ENCODE assay signal across 17 cellular contexts in the genomic region with DNA sequence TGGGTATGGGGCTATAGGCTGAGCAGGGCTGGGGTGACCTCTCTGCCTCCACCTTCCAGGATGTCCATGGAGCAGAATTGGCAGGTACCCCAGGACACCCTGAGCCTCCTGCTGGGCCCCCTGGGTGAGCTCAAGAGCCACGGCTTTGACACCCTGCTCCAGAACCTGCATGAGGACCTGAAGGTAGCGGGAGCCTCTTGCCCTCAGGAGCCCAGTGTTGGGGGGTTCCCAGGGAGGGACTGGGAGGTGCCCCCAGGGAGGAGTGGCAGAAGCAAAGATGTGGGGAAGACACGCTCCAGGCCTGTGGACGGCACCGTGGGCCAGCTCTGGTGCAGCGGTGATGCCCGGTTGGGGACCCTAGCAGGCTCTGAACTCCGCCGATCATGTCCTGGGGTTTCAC. TPM values are rescaled to one million over a fixed set of nuclear protein-coding genes. Genes with fewer than 3 reads are reported as not detected.
DNase-seq lines count a peak whose midpoint lies in the region; ATAC-seq and TF ChIP-seq lines count a peak whose summit lies in the region.
"Had no signal": no experiment of that assay in that cellular context is flagged by ENCODE, and none has a peak within 500 bp of the region (broad histone marks: within the 10 kb centered on the region; RNA-seq: fewer than 3 reads in every experiment).

No MANE protein-coding gene starts in this region.

- H3K9me3 ChIP-seq in right cardiac atrium (ENCODE audit: control insufficient read depth, low read length) (no peaks in the 10 kb centered on the region), left ventricle myocardium inferior (replicated peaks) (no peaks in the 10 kb centered on the region), gastroesophageal sphincter (no peaks in the 10 kb centered on the region), ovary (no peaks in the 10 kb centered on the region)

- peaks cover under 1% of the 10 kb centered on the region for H3K36me3 Mint-ChIP-seq in stimulated activated memory B cell treated with anti-CD40 and anti-IgM and Interleukin-4, amounts not matched to agents 10 μg/mL and 1 μg/mL and 100 μg/mL, for 72 hours
- H3K36me3 Mint-ChIP-seq in activated CD4-positive, alpha-beta T cell treated with anti-CD3 and anti-CD28 coated beads for 36 hours (ENCODE audit: low read depth), result no peaks in the 10 kb centered on the region
- H3K36me3 Mint-ChIP-seq: CD8-positive, alpha-beta T cell had no signal

- H3K4me3 ChIP-seq in right cardiac atrium (ENCODE audit: low read length) (no peak overlapping the region), left ventricle myocardium inferior (no peak overlapping the region), gastroesophageal sphincter (no peak overlapping the region), ovary (no peak overlapping the region)

- TF ChIP-seq EP300 in gastroesophageal sphincter (IDR thresholded peaks at IDR 0.05) (no peak), ovary (IDR thresholded peaks at IDR 0.05) (no peak)

- H3K27ac ChIP-seq in right cardiac atrium (ENCODE audit: low read length) (no peak overlapping the region), left ventricle myocardium inferior (replicated peaks) (no peak overlapping the region), gastroesophageal sphincter (peak overlapping the region in 3 of 4 donors; percentile 63 to 65 (median 65)), ovary (peak overlapping the region in 1 of 2 donors; percentile 14)

- H3K27ac Mint-ChIP-seq in stimulated activated memory B cell treated with anti-CD40 and anti-IgM and Interleukin-4, amounts not matched to agents 10 μg/mL and 1 μg/mL and 100 μg/mL, for 72 hours, result no peak overlapping the region
- no peak overlapping the region for H3K27ac Mint-ChIP-seq in activated CD4-positive, alpha-beta T cell treated with anti-CD3 and anti-CD28 coated beads for 36 hours
- H3K27ac Mint-ChIP-seq: CD8-positive, alpha-beta T cell had no signal

- WGBS in right cardiac atrium, result 95% methylated on average over 9 of the region's 9 CpGs
- WGBS in gastroesophageal sphincter (ENCODE audit: low coverage in 1 of 2), 2 donors, result 82% methylated on average over 2 of the region's 9 CpGs; no CpG with 5 or more reads in 1 of the 2 donors
- 75 to 86% (median 83%) methylated on average over 9 of the region's 9 CpGs for WGBS in ovary, 3 donors

- H3K9me3 Mint-ChIP-seq in stimulated activated memory B cell treated with anti-CD40 and anti-IgM and Interleukin-4, amounts not matched to agents 10 μg/mL and 1 μg/mL and 100 μg/mL, for 72 hours, result no peaks in the 10 kb centered on the region
- no peaks in the 10 kb centered on the region for H3K9me3 Mint-ChIP-seq in activated CD4-positive, alpha-beta T cell treated with anti-CD3 and anti-CD28 coated beads for 36 hours (ENCODE audit: low read depth)
- H3K9me3 Mint-ChIP-seq: CD8-positive, alpha-beta T cell had no signal

- H3K4me1 ChIP-seq in right cardiac atrium (ENCODE audit: control insufficient read depth, insufficient read depth, low read length), result no peaks in the 10 kb centered on the region
- peaks cover 63% of the 10 kb centered on the region for H3K4me1 ChIP-seq in left ventricle myocardium inferior
- peaks cover 0 to 58% (median 26%) of the 10 kb centered on the region in 3 donors for H3K4me1 ChIP-seq in gastroesophageal sphincter
- H3K4me1 ChIP-seq in ovary (ENCODE audit: insufficient read depth), result peaks cover 19% of the 10 kb centered on the region

- H3K4me1 Mint-ChIP-seq in stimulated activated memory B cell treated with anti-CD40 and anti-IgM and Interleukin-4, amounts not matched to agents 10 μg/mL and 1 μg/mL and 100 μg/mL, for 72 hours, result no peaks in the 10 kb centered on the region
- H3K4me1 Mint-ChIP-seq in activated CD4-positive, alpha-beta T cell treated with anti-CD3 and anti-CD28 coated beads for 36 hours, result no peaks in the 10 kb centered on the region

- peak in 2 of 3 donors; percentile 53 for DNase-seq in right cardiac atrium
- no peak for DNase-seq in left ventricle myocardium inferior
- DNase-seq in ovary, result peak in 4 of 5 donors; percentile 23 to 38 (median 30)
- no peak for DNase-seq in activated T-cell treated with anti-CD3 and anti-CD28 coated beads, Interleukin-2, amount 50 U/mL, for 1 hour
- DNase-seq in activated CD4-positive, CD25-positive, alpha-beta regulatory T cell treated with anti-CD3 and anti-CD28 coated beads, Interleukin-2, amount 50 U/mL, for 72 hours, result no peak
- no peak for DNase-seq in activated CD4-positive, alpha-beta T cell treated with anti-CD3 and anti-CD28 coated beads for 36 hours
- DNase-seq: CD8-positive, alpha-beta T cell; GOT3; MM.1S; NCI-H1105; NCI-H510A treated with DMSO at 0.1 percent for 48 hours had no signal

- H3K36me3 ChIP-seq in left ventricle myocardium inferior, result peaks cover 73% of the 10 kb centered on the region
- H3K36me3 ChIP-seq in gastroesophageal sphincter, result peaks cover 0 to 68% of the 10 kb centered on the region in 2 donors
- no peaks in the 10 kb centered on the region for H3K36me3 ChIP-seq in ovary

- no peak for ATAC-seq in right cardiac atrium
- no peak for ATAC-seq in gastroesophageal sphincter
- no peak for ATAC-seq in stimulated activated memory B cell treated with anti-CD40 and anti-IgM and Interleukin-4, amounts not matched to agents 10 μg/mL and 1 μg/mL and 100 μg/mL, for 72 hours
- no peak for ATAC-seq in activated CD4-positive, alpha-beta T cell treated with anti-CD3 and anti-CD28 coated beads for 36 hours
- ATAC-seq: CD8-positive, alpha-beta T cell had no signal

- no peak overlapping the region for H3K4me3 Mint-ChIP-seq in stimulated activated memory B cell treated with anti-CD40 and anti-IgM and Interleukin-4, amounts not matched to agents 10 μg/mL and 1 μg/mL and 100 μg/mL, for 72 hours
- no peak overlapping the region for H3K4me3 Mint-ChIP-seq in activated CD4-positive, alpha-beta T cell treated with anti-CD3 and anti-CD28 coated beads for 36 hours
- H3K4me3 Mint-ChIP-seq: CD8-positive, alpha-beta T cell had no signal

- TF ChIP-seq POLR2A in gastroesophageal sphincter (IDR thresholded peaks at IDR 0.05) (no peak), ovary (IDR thresholded peaks at IDR 0.05) (no peak)

- TF ChIP-seq CTCF in left ventricle myocardium inferior (IDR thresholded peaks at IDR 0.05; ENCODE audit: borderline replicate concordance), result no peak
- TF ChIP-seq CTCF in gastroesophageal sphincter (IDR thresholded peaks at IDR 0.05), result no peak
- no peak for TF ChIP-seq CTCF in ovary (IDR thresholded peaks at IDR 0.05)

- CTCF ChIA-PET in activated CD4-positive, alpha-beta T cell treated with anti-CD3 and anti-CD28 coated beads for 36 hours (lab: Charles Lee), result interaction anchor here (2.8 kb wide), 1 partner anchor 26 kb away, joined by 9 read pairs; no protein-coding TSS in a partner anchor

- intact Hi-C loops in right cardiac atrium (cut with DNase I), result no loop called here
- intact Hi-C loops in left ventricle myocardium inferior (cut with micrococcal nuclease), result no loop called here
- intact Hi-C loops in ovary (cut with DNase I), result no loop called here
- intact Hi-C loops in activated CD4-positive, alpha-beta T cell treated with anti-CD3 and anti-CD28 coated beads for 36 hours (cut with DNase I, micrococcal nuclease), result no loop called here

- POLR2A ChIA-PET in activated CD4-positive, alpha-beta T cell treated with anti-CD3 and anti-CD28 coated beads for 36 hours (lab: Charles Lee), result no interaction called here

- peaks cover 18% of the 10 kb centered on the region for H3K27me3 Mint-ChIP-seq in stimulated activated memory B cell treated with anti-CD40 and anti-IgM and Interleukin-4, amounts not matched to agents 10 μg/mL and 1 μg/mL and 100 μg/mL, for 72 hours
- no peaks in the 10 kb centered on the region for H3K27me3 Mint-ChIP-seq in activated CD4-positive, alpha-beta T cell treated with anti-CD3 and anti-CD28 coated beads for 36 hours

- no peaks in the 10 kb centered on the region for H3K27me3 ChIP-seq in right cardiac atrium (ENCODE audit: control insufficient read depth, insufficient read depth)
- no peaks in the 10 kb centered on the region for H3K27me3 ChIP-seq in left ventricle myocardium inferior (ENCODE audit: low read depth)
- H3K27me3 ChIP-seq in gastroesophageal sphincter, result no peaks in the 10 kb centered on the region
- H3K27me3 ChIP-seq in ovary, result no peaks in the 10 kb centered on the region

RNA-seq across cellular contexts. Expression of a gene that starts 8.3 kb away (rescaled TPM):
- total RNA-seq in right cardiac atrium (10 to 100 TPM; 41.5 to 51.3 (median 49.4) TPM), left ventricle myocardium inferior (40.1 TPM), gastroesophageal sphincter (10 to 100 TPM; 51.6 to 61.9 (median 59.1) TPM), ovary (100 to 1,000 TPM in 1 of 7 donors, 10 to 100 TPM in 4, 1 to 10 TPM in 2; 7.1 to 258 (median 28.1) TPM)
- polyA plus RNA-seq in right cardiac atrium (46.7 TPM), ovary (10 to 100 TPM; 18.7 to 27.4 TPM)
- total RNA-seq in activated CD4-positive, alpha-beta T cell treated with anti-CD3 and anti-CD28 coated beads for 36 hours, result 1 to 10 TPM; 1.7 to 1.8 TPM

RNA-seq across cellular contexts. Expression of a gene that starts 37.1 kb away (rescaled TPM):
- total RNA-seq in right cardiac atrium (1 to 10 TPM in 3 of 4 donors, under 1 TPM in 1; 0.63 to 2.5 (median 1.1) TPM), left ventricle myocardium inferior (0.66 TPM), gastroesophageal sphincter (1 to 10 TPM in 1 of 4 donors, under 1 TPM in 2, not detected in 1; 0.40 to 3.6 (median 0.45) TPM), ovary (1 to 10 TPM in 3 of 7 donors, under 1 TPM in 2, not detected in 2; 0.33 to 1.2 (median 1.1) TPM)
- polyA plus RNA-seq in right cardiac atrium (1.4 TPM), ovary (under 1 TPM in 1 of 2 donors, not detected in 1; 0.62 TPM)
- not detected for total RNA-seq in activated CD4-positive, alpha-beta T cell treated with anti-CD3 and anti-CD28 coated beads for 36 hours
- total RNA-seq: CD8-positive, alpha-beta T cell had no signal
- polyA plus RNA-seq: BJ had no signal

RNA-seq across cellular contexts. Expression of a gene that starts 47.6 kb away (rescaled TPM):
- total RNA-seq in right cardiac atrium (not detected), left ventricle myocardium inferior (not detected), gastroesophageal sphincter (not detected), ovary (under 1 TPM in 1 of 7 donors, not detected in 6; 0.47 TPM)
- polyA plus RNA-seq in right cardiac atrium (not detected), ovary (not detected)
- total RNA-seq in activated CD4-positive, alpha-beta T cell treated with anti-CD3 and anti-CD28 coated beads for 36 hours, result not detected
- total RNA-seq: A172; CD8-positive, alpha-beta T cell; G401; Right ventricle myocardium inferior had no signal
- polyA plus RNA-seq: BJ had no signal

Comparison
In these comparisons a context has a peak if more than half of its experiments do, and no peak if none do; other contexts are left out.
1. DNase-seq: peak in right cardiac atrium (2 of 3) and ovary (4 of 5); none in left ventricle myocardium inferior (single experiment), activated T-cell treated with anti-CD3 and anti-CD28 coated beads, Interleukin-2, amount 50 U/mL, for 1 hour (single experiment), activated CD4-positive, CD25-positive, alpha-beta regulatory T cell treated with anti-CD3 and anti-CD28 coated beads, Interleukin-2, amount 50 U/mL, for 72 hours (single experiment) and activated CD4-positive, alpha-beta T cell treated with anti-CD3 and anti-CD28 coated beads for 36 hours (single experiment).
2. H3K27ac ChIP-seq: peak in gastroesophageal sphincter (3 of 4); none in right cardiac atrium (single experiment) and left ventricle myocardium inferior (single experiment).